8 cellular contexts compared by ENCODE assay signal in the genomic region with DNA sequence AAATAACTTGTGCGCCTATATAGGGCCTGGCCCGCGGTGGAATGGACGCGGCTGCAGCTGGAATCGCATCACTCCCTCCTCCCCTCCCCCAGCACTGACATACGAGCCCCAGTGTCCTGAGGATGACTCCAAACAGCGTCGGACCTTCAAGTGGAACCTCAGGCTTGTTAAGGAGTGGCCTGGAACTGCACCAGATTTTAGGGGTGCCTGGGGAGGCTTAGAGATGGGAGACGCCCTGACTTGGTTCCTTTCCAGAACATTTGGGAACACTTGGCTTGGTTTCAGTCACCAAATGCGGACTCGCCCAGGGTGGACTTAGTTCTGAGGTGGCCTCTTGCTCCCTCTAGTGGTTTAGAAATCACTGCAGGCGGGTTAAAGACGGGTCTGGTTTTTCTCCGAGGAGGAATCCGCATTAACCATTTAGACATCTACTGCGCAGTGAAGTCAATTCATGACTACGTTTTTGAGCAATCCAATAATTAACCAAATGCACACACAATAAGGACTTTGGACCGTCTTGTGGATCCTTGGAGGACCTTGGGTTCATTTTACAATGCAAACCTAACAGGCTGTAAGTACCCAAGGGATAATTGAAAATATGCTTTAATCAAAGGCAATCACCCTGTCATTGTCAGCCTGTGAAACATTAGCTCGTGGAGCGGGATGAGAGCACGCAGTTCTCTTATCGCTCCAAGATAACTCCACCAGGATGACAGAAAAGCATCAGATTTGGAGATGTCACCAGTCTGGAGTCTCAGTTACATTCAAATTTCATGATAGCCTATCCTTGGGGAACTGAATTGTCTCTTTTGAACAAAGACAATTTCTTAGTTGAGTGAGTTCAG. TPM values are rescaled to one million over a fixed set of nuclear protein-coding genes. Genes with fewer than 3 reads are reported as not detected.
DNase-seq lines count a peak whose midpoint lies in the region; ATAC-seq and TF ChIP-seq lines count a peak whose summit lies in the region.

No MANE protein-coding gene starts in this region.

- POLR2A ChIA-PET in activated CD4-positive, alpha-beta T cell treated with anti-CD3 and anti-CD28 coated beads, Interleukin-2, amount 10 ng/mL, durations not matched to agents 7 days and 5 days (lab: Charles Lee): no interaction called here

- peak; percentile 83 for TF ChIP-seq CTCF in GM13976 (IDR thresholded peaks at IDR 0.05; ENCODE audit: borderline replicate concordance, control extremely low read depth, extremely low read depth, insufficient read depth, missing control alignments)
- peak; percentile 86 to 93 (median 90) for TF ChIP-seq CTCF in right lobe of liver (IDR thresholded peaks at IDR 0.05)

- H3K4me1 Mint-ChIP-seq in activated CD4-positive, alpha-beta T cell treated with anti-CD3 and anti-CD28 coated beads, Interleukin-2, amount 10 ng/mL, durations not matched to agents 7 days and 5 days: peaks cover 6% of the 10 kb centered on the region

- DNase-seq in 8988T (peak; percentile 58), GM13976 (ENCODE audit: low spot score) (peak; percentile 80), NCI-H460 (ENCODE audit: extremely low read depth, low read depth) (peak; percentile 67), right lobe of liver (peak; percentile 51 to 72 (median 62))
- peak; percentile 65 for DNase-seq in activated CD4-positive, alpha-beta T cell treated with anti-CD3 and anti-CD28 coated beads, Interleukin-2, amount 10 ng/mL, durations not matched to agents 7 days and 5 days
- peak; percentile 41 for DNase-seq in effector CD4-positive, alpha-beta T cell
- peak; percentile 35 for DNase-seq in stimulated activated CD8-positive, alpha-beta memory T cell treated with anti-CD3 and anti-CD28 coated beads, Interleukin-12 subunit alpha, Interleukin-12 subunit beta, amount 100 ng/mL, for 1 hour (ENCODE audit: low read depth)

- no peaks in the 10 kb centered on the region for H3K36me3 ChIP-seq in right lobe of liver

- no peak overlapping the region for H3K27ac ChIP-seq in right lobe of liver

- H3K27me3 Mint-ChIP-seq in activated CD4-positive, alpha-beta T cell treated with anti-CD3 and anti-CD28 coated beads, Interleukin-2, amount 10 ng/mL, durations not matched to agents 7 days and 5 days: peaks cover 28% of the 10 kb centered on the region

- WGBS in right lobe of liver (ENCODE audit: insufficient coverage, low coverage, low lambda C conversion rate, missing lambda C conversion rate): 2% methylated on average over 22 of the region's 23 CpGs

- H3K9me3 ChIP-seq in right lobe of liver: no peaks in the 10 kb centered on the region

- no peaks in the 10 kb centered on the region for H3K27me3 ChIP-seq in right lobe of liver

- in situ Hi-C loops in GM13976 (cut with MboI; ENCODE audit: low sequenced_read_pairs, unreplicated experiment): loop anchor here (25.0 kb wide), 4 partner anchors 506 to 1206 kb away; a partner anchor contains a TSS

- intact Hi-C loops in right lobe of liver (cut with DNase I): no loop called here

- peak; percentile 88 for ATAC-seq in HG03432 (IDR thresholded peaks at IDR 0.05; ENCODE audit: unreplicated experiment)
- ATAC-seq in right lobe of liver: peak; percentile 96 to 98 (median 97)

- no peaks in the 10 kb centered on the region for H3K36me3 Mint-ChIP-seq in activated CD4-positive, alpha-beta T cell treated with anti-CD3 and anti-CD28 coated beads, Interleukin-2, amount 10 ng/mL, durations not matched to agents 7 days and 5 days (ENCODE audit: low read depth)

- peak overlapping the region; percentile 30 to 34 (median 33) for H3K4me3 ChIP-seq in right lobe of liver

- H3K4me1 ChIP-seq in right lobe of liver: no peaks in the 10 kb centered on the region

- no peak for TF ChIP-seq POLR2A in right lobe of liver (IDR thresholded peaks at IDR 0.05)

- CTCF ChIA-PET in activated CD4-positive, alpha-beta T cell treated with anti-CD3 and anti-CD28 coated beads, Interleukin-2, amount 10 ng/mL, durations not matched to agents 7 days and 5 days (lab: Charles Lee): interaction anchor here (0.8 to 2.3 kb wide), 4 partner anchors 15 to 309 kb away, joined by 3 to 7 read pairs (median 4); no protein-coding TSS in a partner anchor

- no peak overlapping the region for H3K27ac Mint-ChIP-seq in activated CD4-positive, alpha-beta T cell treated with anti-CD3 and anti-CD28 coated beads, Interleukin-2, amount 10 ng/mL, durations not matched to agents 7 days and 5 days

- H3K9me3 Mint-ChIP-seq in activated CD4-positive, alpha-beta T cell treated with anti-CD3 and anti-CD28 coated beads, Interleukin-2, amount 10 ng/mL, durations not matched to agents 7 days and 5 days: no peaks in the 10 kb centered on the region

- no peak overlapping the region for H3K4me3 Mint-ChIP-seq in activated CD4-positive, alpha-beta T cell treated with anti-CD3 and anti-CD28 coated beads, Interleukin-2, amount 10 ng/mL, durations not matched to agents 7 days and 5 days

RNA-seq across cellular contexts. Expression of a gene that starts 11.2 kb away (rescaled TPM):
- total RNA-seq in NCI-H460 (2014; rRNA removed; shearing (Covaris generic)): 0.05 TPM in 1 of 2 replicates, not detected in the other
- polyA plus RNA-seq in NCI-H460 (2014; cell fraction: nucleus; rRNA removed): not detected in 2 replicates
- total RNA-seq in activated CD4-positive, alpha-beta T cell treated with anti-CD3 and anti-CD28 coated beads, Interleukin-2, amount 10 ng/mL, durations not matched to agents 7 days and 5 days: not detected
- total RNA-seq in right lobe of liver: 10 to 100 TPM in 5 of 6 experiments, 1 to 10 TPM in 1; 7.0 to 32.6 (median 13.6) TPM
